Comparison of ENCODE assay signal across 19 cellular contexts in the genomic region with DNA sequence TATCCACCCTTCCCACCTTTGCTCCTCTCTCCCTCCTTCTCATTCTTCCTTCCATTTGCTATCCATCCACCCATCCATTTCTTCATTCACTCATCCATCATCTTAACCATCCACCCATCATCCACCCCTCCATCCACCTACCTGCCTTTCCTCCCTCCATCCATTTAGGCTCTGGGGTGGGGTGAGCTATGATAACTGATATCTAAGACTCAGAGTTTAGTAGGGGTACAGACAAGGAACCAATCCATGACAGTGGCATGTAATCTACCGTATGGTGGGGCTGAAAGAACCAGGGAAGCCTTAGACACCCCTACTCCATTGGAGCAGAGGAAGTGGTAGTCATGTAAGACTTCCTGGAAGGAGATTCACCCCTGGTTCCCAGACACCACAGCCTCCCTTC. TPM values are rescaled to one million over a fixed set of nuclear protein-coding genes. Genes with fewer than 3 reads are reported as not detected.
"Had no signal": no experiment of that assay in that cellular context is flagged by ENCODE, and none has a peak within 500 bp of the region (broad histone marks: within the 10 kb centered on the region; RNA-seq: fewer than 3 reads in every experiment).

No MANE protein-coding gene starts in this region.

- DNase-seq: effector memory CD8-positive, alpha-beta T cell; esophagus squamous epithelium; foreskin fibroblast; occipital lobe; psoas muscle; stimulated activated CD4-positive, alpha-beta T cell treated with anti-CD3 and anti-CD28 coated beads, Interleukin-12 subunit alpha, Interleukin-12 subunit beta, amount 100 ng/mL, for 4 hours; stimulated activated naive CD4-positive, alpha-beta T cell had no signal

- H3K4me2 ChIP-seq: hepatocyte, neural progenitor cell had no signal

- H3K9ac ChIP-seq: neural progenitor cell had no signal

- H3K4me1 ChIP-seq: esophagus squamous epithelium, psoas muscle, suprapubic skin, thyroid gland had no signal

- H3K4me3 ChIP-seq: esophagus squamous epithelium, hepatocyte, neural progenitor cell, psoas muscle, skin epidermis, suprapubic skin, thyroid gland had no signal

- H3K36me3 Mint-ChIP-seq: neural progenitor cell, type B pancreatic cell had no signal

- H3K36me3 ChIP-seq: esophagus squamous epithelium, suprapubic skin, thyroid gland had no signal

- H3K27me3 ChIP-seq: hepatocyte, neural progenitor cell, thyroid gland had no signal

- ATAC-seq: effector memory CD8-positive, alpha-beta T cell; left lobe of liver; natural killer cell treated with Interleukin-12 subunit alpha and Interleukin-12 subunit beta and Interleukin-15 and Interleukin-18, amount 100 ng/mL, for 72 hours; psoas muscle; sciatic nerve had no signal

- H3K27me3 Mint-ChIP-seq: type B pancreatic cell had no signal

- H3K4me3 Mint-ChIP-seq: dendritic cell treated with granulocyte-macrophage colony-stimulating factor and Interleukin-4, amounts not matched to agents 40 ng/mL and 50 ng/mL, for 4 days; effector memory CD8-positive, alpha-beta T cell; mesothelial cell of epicardium; natural killer cell treated with Interleukin-12 subunit alpha and Interleukin-12 subunit beta and Interleukin-15 and Interleukin-18, amount 100 ng/mL, for 72 hours; neural progenitor cell; type B pancreatic cell had no signal

- H3K9me3 ChIP-seq: suprapubic skin, thyroid gland had no signal

- H3K4me1 Mint-ChIP-seq: mesothelial cell of epicardium had no signal

- H2AFZ ChIP-seq: hepatocyte, neural progenitor cell had no signal

- H3K27ac Mint-ChIP-seq: dendritic cell treated with granulocyte-macrophage colony-stimulating factor and Interleukin-4, amounts not matched to agents 40 ng/mL and 50 ng/mL, for 4 days; effector memory CD8-positive, alpha-beta T cell; mesothelial cell of epicardium; natural killer cell treated with Interleukin-12 subunit alpha and Interleukin-12 subunit beta and Interleukin-15 and Interleukin-18, amount 100 ng/mL, for 72 hours; neural progenitor cell; type B pancreatic cell had no signal

- H3K27ac ChIP-seq: epithelial cell of prostate, hepatocyte, neural progenitor cell, psoas muscle, skin epidermis, suprapubic skin, thyroid gland had no signal

- H3K79me2 ChIP-seq: hepatocyte had no signal

RNA-seq across cellular contexts. Expression of gene PSAPL1, which starts 23.2 kb away (rescaled TPM):
- total RNA-seq: left lobe of liver; mesothelial cell of epicardium; natural killer cell treated with Interleukin-12 subunit alpha and Interleukin-12 subunit beta and Interleukin-15 and Interleukin-18, amount 100 ng/mL, for 72 hours; occipital lobe; psoas muscle; thyroid gland had no signal
- polyA plus RNA-seq: psoas muscle had no signal
